Comparison of ENCODE assay signal across 14 cellular contexts in genomic region chr22:35684270-35684700, GRCh38. TPM values are rescaled to one million over a fixed set of nuclear protein-coding genes. Genes with fewer than 3 reads are reported as not detected.
DNase-seq lines count a peak whose midpoint lies in the region; ATAC-seq and TF ChIP-seq lines count a peak whose summit lies in the region.
"Had no signal": no experiment of that assay in that cellular context is flagged by ENCODE, and none has a peak within 500 bp of the region (broad histone marks: within the 10 kb centered on the region; RNA-seq: fewer than 3 reads in every experiment).

No MANE protein-coding gene starts in this region.

- peaks cover 6% of the 10 kb centered on the region for H3K36me3 Mint-ChIP-seq in effector memory CD8-positive, alpha-beta T cell (ENCODE audit: insufficient read depth)

- H3K9me3 Mint-ChIP-seq in effector memory CD8-positive, alpha-beta T cell, result no peaks in the 10 kb centered on the region

- H2AFZ ChIP-seq in SU-DHL-6 (ENCODE audit: low read depth, low read length, severe bottlenecking), result peak overlapping the region; percentile 3

- H3K27ac ChIP-seq in SU-DHL-6 (ENCODE audit: low read depth, low read length) (peak overlapping the region; percentile 95), foreskin keratinocyte (no peak overlapping the region), vagina (no peak overlapping the region)
- H3K27ac ChIP-seq: C4-2B, HL-60, SJSA1, tibial artery had no signal

- peaks cover 0 to 12% of the 10 kb centered on the region in 2 donors for H3K27me3 Mint-ChIP-seq in effector memory CD8-positive, alpha-beta T cell

- H3K4me3 Mint-ChIP-seq in effector memory CD8-positive, alpha-beta T cell, result no peak overlapping the region

- intact Hi-C loops in vagina (cut with DNase I), result no loop called here

- H3K4me1 ChIP-seq in foreskin keratinocyte (no peaks in the 10 kb centered on the region), vagina (no peaks in the 10 kb centered on the region)
- H3K4me1 ChIP-seq: tibial artery had no signal

- no peak overlapping the region for H3K27ac Mint-ChIP-seq in effector memory CD8-positive, alpha-beta T cell

- H3K4me2 ChIP-seq in SU-DHL-6 (ENCODE audit: low read depth, low read length, poor library complexity, severe bottlenecking), result peak overlapping the region; percentile 16

- ATAC-seq in foreskin keratinocyte, result no peak
- no peak for ATAC-seq in GM18520 (IDR thresholded peaks at IDR 0.05; ENCODE audit: unreplicated experiment)
- ATAC-seq in effector memory CD8-positive, alpha-beta T cell (replicated peaks), result no peak

- H3K4me1 Mint-ChIP-seq in effector memory CD8-positive, alpha-beta T cell (ENCODE audit: low read depth in 2 of 2), result peaks cover 0 to 4% of the 10 kb centered on the region in 2 donors

- TF ChIP-seq POLR2A in vagina (IDR thresholded peaks at IDR 0.05), result no peak

- H3K36me3 ChIP-seq in SU-DHL-6 (ENCODE audit: low read length), result no peaks in the 10 kb centered on the region
- no peaks in the 10 kb centered on the region for H3K36me3 ChIP-seq in vagina
- H3K36me3 ChIP-seq: SJSA1, tibial artery had no signal

- H3K9me2 ChIP-seq in SU-DHL-6 (replicated peaks; ENCODE audit: insufficient read depth, low read length), result no peaks in the 10 kb centered on the region

- DNase-seq in NCI-H82 (lab: John Stamatoyannopoulos, UW) (peak; percentile 6), NCI-H82 treated with DMSO at 0.1 percent for 48 hours (lab: John Stamatoyannopoulos, UW; ENCODE audit: unreplicated experiment) (no peak), foreskin keratinocyte (no peak), stromal cell of bone marrow (ENCODE audit: low read depth) (peak; percentile 57), vagina (ENCODE audit: extremely low spot score in 2 of 2) (no peak)
- no peak for DNase-seq in effector memory CD8-positive, alpha-beta T cell
- DNase-seq: activated gamma-delta T cell, small intestine, tibial artery had no signal

- no peaks in the 10 kb centered on the region for H4K20me1 ChIP-seq in SU-DHL-6 (ENCODE audit: low read depth, low read length)

- no peaks in the 10 kb centered on the region for H3K79me2 ChIP-seq in SU-DHL-6 (ENCODE audit: insufficient read depth, low read length)

- peaks cover 24% of the 10 kb centered on the region for H3F3A ChIP-seq in SU-DHL-6 (ENCODE audit: insufficient read depth)

- no peaks in the 10 kb centered on the region for H3K27me3 ChIP-seq in SU-DHL-6 (ENCODE audit: low read length)
- no peaks in the 10 kb centered on the region for H3K27me3 ChIP-seq in foreskin keratinocyte
- H3K27me3 ChIP-seq in vagina, result no peaks in the 10 kb centered on the region
- H3K27me3 ChIP-seq: SJSA1, tibial artery had no signal

- H3K4me3 ChIP-seq in SU-DHL-6 (ENCODE audit: insufficient read depth, low read length, poor library complexity, severe bottlenecking) (no peak overlapping the region), vagina (no peak overlapping the region)
- H3K4me3 ChIP-seq: SJSA1, tibial artery had no signal

- TF ChIP-seq CTCF in SU-DHL-6 (IDR thresholded peaks at IDR 0.05; ENCODE audit: insufficient read depth, low read length, poor library complexity, severe bottlenecking) (peak; percentile 44), foreskin keratinocyte (conservative IDR thresholded peaks at IDR 0.05) (peak; percentile 47), vagina (IDR thresholded peaks at IDR 0.05) (no peak)

- H3K9me3 ChIP-seq in SU-DHL-6 (ENCODE audit: insufficient read depth, low read length) (peaks cover 7% of the 10 kb centered on the region; the same call in 1 of the 2 replicates), vagina (no peaks in the 10 kb centered on the region)
- H3K9me3 ChIP-seq: SJSA1, tibial artery had no signal

- H3K9ac ChIP-seq in SU-DHL-6 (ENCODE audit: low read length), result no peak overlapping the region; the same call in 1 of the 2 replicates

RNA-seq across cellular contexts. Expression of gene APOL5, which starts 33.4 kb away (rescaled TPM):
- total RNA-seq in foreskin keratinocyte (not detected in 2 replicates), vagina (not detected)
- polyA plus RNA-seq in foreskin keratinocyte, result not detected in 2 replicates
- total RNA-seq: SJSA1 had no signal
- polyA plus RNA-seq: small intestine had no signal

RNA-seq across cellular contexts. Expression of gene APOL6, which starts 36.0 kb away (rescaled TPM):
- total RNA-seq in foreskin keratinocyte, result 11.7 and 14.9 TPM in 2 replicates
- polyA plus RNA-seq in foreskin keratinocyte, result 2.8 and 3.0 TPM in 2 replicates
- 11.5 TPM for total RNA-seq in vagina

Comparison
In these comparisons a context has a peak if more than half of its experiments do, and no peak if none do; other contexts are left out.
1. DNase-seq: peak in NCI-H82 (single experiment) and stromal cell of bone marrow (single experiment); none in NCI-H82 treated with DMSO at 0.1 percent for 48 hours (single experiment), foreskin keratinocyte (0 of 2), effector memory CD8-positive, alpha-beta T cell (0 of 3) and vagina (0 of 2).
2. CTCF ChIP-seq: peak in SU-DHL-6 (single experiment) and foreskin keratinocyte (single experiment); none in vagina (0 of 3).